ENCODE assay signal across 19 cellular contexts in genomic region chr17:38890410-38890746, GRCh38. TPM values are rescaled to one million over a fixed set of nuclear protein-coding genes. Genes with fewer than 3 reads are reported as not detected.
DNase-seq lines count a peak whose midpoint lies in the region; ATAC-seq and TF ChIP-seq lines count a peak whose summit lies in the region.
"Had no signal": no experiment of that assay in that cellular context is flagged by ENCODE, and none has a peak within 500 bp of the region (broad histone marks: within the 10 kb centered on the region; RNA-seq: fewer than 3 reads in every experiment).

No MANE protein-coding gene starts in this region.

- H3K4me3 Mint-ChIP-seq in activated CD8-positive, alpha-beta T cell treated with anti-CD3 and anti-CD28 coated beads, Interleukin-2, amount 10 ng/mL, durations not matched to agents 7 days and 5 days, result peak overlapping the region; percentile 61
- peak overlapping the region in 9 of 10 donors; percentile 54 to 74 (median 69) for H3K4me3 Mint-ChIP-seq in naive thymus-derived CD4-positive, alpha-beta T cell
- H3K4me3 Mint-ChIP-seq: activated B cell treated with CpG ODN at 0.5 μM for 24 hours, nephron progenitor cell had no signal

- H3K27me3 Mint-ChIP-seq in activated CD8-positive, alpha-beta T cell treated with anti-CD3 and anti-CD28 coated beads, Interleukin-2, amount 10 ng/mL, durations not matched to agents 7 days and 5 days (ENCODE audit: low read depth), result no peaks in the 10 kb centered on the region
- H3K27me3 Mint-ChIP-seq in naive thymus-derived CD4-positive, alpha-beta T cell, result no peaks in the 10 kb centered on the region
- H3K27me3 Mint-ChIP-seq: activated B cell treated with CpG ODN at 0.5 μM for 24 hours had no signal

- H3K36me3 ChIP-seq in left ventricle myocardium inferior, result peaks cover 48% of the 10 kb centered on the region
- H3K36me3 ChIP-seq in naive thymus-derived CD4-positive, alpha-beta T cell (ENCODE audit: control insufficient read depth in 2 of 3, insufficient read depth in 3 of 3, low read length in 3 of 3), result peaks cover 0 to 40% (median 6%) of the 10 kb centered on the region in 3 experiments

- peaks cover 96% of the 10 kb centered on the region for H3K4me1 Mint-ChIP-seq in activated CD8-positive, alpha-beta T cell treated with anti-CD3 and anti-CD28 coated beads, Interleukin-2, amount 10 ng/mL, durations not matched to agents 7 days and 5 days (ENCODE audit: low read depth)
- H3K4me1 Mint-ChIP-seq in naive thymus-derived CD4-positive, alpha-beta T cell, result peaks cover 50 to 94% (median 80%) of the 10 kb centered on the region in 7 donors

- H3K27ac Mint-ChIP-seq in activated CD8-positive, alpha-beta T cell treated with anti-CD3 and anti-CD28 coated beads, Interleukin-2, amount 10 ng/mL, durations not matched to agents 7 days and 5 days, result peak overlapping the region; percentile 94
- peak overlapping the region; percentile 64 to 96 (median 90) for H3K27ac Mint-ChIP-seq in naive thymus-derived CD4-positive, alpha-beta T cell

- H3K9me3 ChIP-seq in left ventricle myocardium inferior (replicated peaks), result no peaks in the 10 kb centered on the region
- H3K9me3 ChIP-seq in naive thymus-derived CD4-positive, alpha-beta T cell (ENCODE audit: control insufficient read depth in 2 of 3, low read length in 3 of 3), result no peaks in the 10 kb centered on the region
- H3K9me3 ChIP-seq: Peyer's patch had no signal

- no peak for TF ChIP-seq CTCF in left ventricle myocardium inferior (IDR thresholded peaks at IDR 0.05; ENCODE audit: borderline replicate concordance)

- peaks cover 75% of the 10 kb centered on the region for H3K4me1 ChIP-seq in left ventricle myocardium inferior
- H3K4me1 ChIP-seq in naive thymus-derived CD4-positive, alpha-beta T cell (ENCODE audit: control insufficient read depth in 2 of 2, insufficient read depth in 2 of 2, low read length in 2 of 2), result peaks cover 72 to 82% of the 10 kb centered on the region in 2 donors

- peak overlapping the region; percentile 44 for H3K27ac ChIP-seq in left ventricle myocardium inferior (replicated peaks)
- H3K27ac ChIP-seq in naive thymus-derived CD4-positive, alpha-beta T cell (ENCODE audit: low read depth, low read length), result peak overlapping the region; percentile 67
- H3K27ac ChIP-seq: cardiac muscle cell, GM23248 had no signal

- H3K4me3 ChIP-seq in left ventricle myocardium inferior, result no peak overlapping the region
- no peak overlapping the region for H3K4me3 ChIP-seq in naive thymus-derived CD4-positive, alpha-beta T cell (ENCODE audit: low read length)
- H3K4me3 ChIP-seq: cardiac muscle cell, GM23248, Peyer's patch had no signal

- DNase-seq in left ventricle myocardium inferior (no peak), left ventricle myocardium superior (no peak), NCI-H2029 treated with DMSO at 0.1 percent for 48 hours (lab: John Stamatoyannopoulos, UW) (no peak)
- peak; percentile 64 for DNase-seq in activated CD8-positive, alpha-beta T cell treated with anti-CD3 and anti-CD28 coated beads, Interleukin-2, amount 10 ng/mL, durations not matched to agents 7 days and 5 days
- DNase-seq in naive thymus-derived CD4-positive, alpha-beta T cell, result peak in 2 of 9 donors; percentile 19 to 22
- no peak for DNase-seq in activated CD4-positive, CD25-positive, alpha-beta regulatory T cell (lab: John Stamatoyannopoulos, UW)
- DNase-seq: activated B cell treated with CpG ODN at 0.5 μM for 24 hours; activated gamma-delta T cell; DMS53; GM23248; MM.1S; NCI-H1930; NCI-H69; nephron progenitor cell; Peyer's patch; stimulated activated CD4-positive, alpha-beta T cell treated with anti-CD3 and anti-CD28 coated beads, Interleukin-1b, Interleukin-23, amount 100 ng/mL, for 48 hours had no signal

- intact Hi-C loops in left ventricle myocardium inferior (cut with micrococcal nuclease) (no loop called here), left ventricle myocardium superior (cut with micrococcal nuclease) (no loop called here)
- intact Hi-C loops in naive thymus-derived CD4-positive, alpha-beta T cell (cut with micrococcal nuclease), result loop anchor here in 1 of 2 donors (2.0 kb wide), 1 partner anchor 20 kb away; the partner anchor contains the start of gene LASP1

- no peaks in the 10 kb centered on the region for H3K27me3 ChIP-seq in left ventricle myocardium inferior (ENCODE audit: low read depth)
- no peaks in the 10 kb centered on the region for H3K27me3 ChIP-seq in naive thymus-derived CD4-positive, alpha-beta T cell (ENCODE audit: control insufficient read depth in 2 of 2, insufficient read depth in 2 of 2, low read length in 2 of 2)
- H3K27me3 ChIP-seq: cardiac muscle cell, Peyer's patch had no signal

- POLR2A ChIA-PET in activated CD8-positive, alpha-beta T cell treated with anti-CD3 and anti-CD28 coated beads, Interleukin-2, amount 10 ng/mL, durations not matched to agents 7 days and 5 days (lab: Charles Lee), result interaction anchor here (1.3 kb wide), 1 partner anchor 21 kb away, joined by 8 read pairs; the partner anchor contains the start of gene LASP1
- POLR2A ChIA-PET in naive thymus-derived CD4-positive, alpha-beta T cell (lab: Charles Lee), result interaction anchor here (0.7 to 2.0 kb wide), 4 partner anchors 8 to 27 kb away, joined by 3 to 5 read pairs (median 5); partner anchors contain the start of gene LASP1

- H3K9me3 Mint-ChIP-seq in activated CD8-positive, alpha-beta T cell treated with anti-CD3 and anti-CD28 coated beads, Interleukin-2, amount 10 ng/mL, durations not matched to agents 7 days and 5 days (ENCODE audit: insufficient read depth), result no peaks in the 10 kb centered on the region
- H3K9me3 Mint-ChIP-seq in naive thymus-derived CD4-positive, alpha-beta T cell, result peaks cover 0 to 3% (median 0%) of the 10 kb centered on the region in 11 donors
- H3K9me3 Mint-ChIP-seq: activated B cell treated with CpG ODN at 0.5 μM for 24 hours, nephron progenitor cell had no signal

- CTCF ChIA-PET in activated CD8-positive, alpha-beta T cell treated with anti-CD3 and anti-CD28 coated beads, Interleukin-2, amount 10 ng/mL, durations not matched to agents 7 days and 5 days (lab: Charles Lee), result interaction anchor here (0.9 to 1.6 kb wide), 3 partner anchors 19 to 35 kb away, joined by 3 to 5 read pairs (median 5); partner anchors contain the start of genes LASP1 and LASP1NB
- CTCF ChIA-PET in naive thymus-derived CD4-positive, alpha-beta T cell (lab: Charles Lee), result interaction anchor here (1.0 kb wide), 1 partner anchor 18 kb away, joined by 3 read pairs; no protein-coding TSS in a partner anchor

- peaks cover 87% of the 10 kb centered on the region for H3K36me3 Mint-ChIP-seq in activated CD8-positive, alpha-beta T cell treated with anti-CD3 and anti-CD28 coated beads, Interleukin-2, amount 10 ng/mL, durations not matched to agents 7 days and 5 days (ENCODE audit: low read depth)
- H3K36me3 Mint-ChIP-seq in naive thymus-derived CD4-positive, alpha-beta T cell, result peaks cover 0 to 26% (median 9%) of the 10 kb centered on the region in 5 donors

- ATAC-seq in left ventricle myocardium superior, result no peak
- peak; percentile 38 for ATAC-seq in activated CD8-positive, alpha-beta T cell treated with anti-CD3 and anti-CD28 coated beads, Interleukin-2, amount 10 ng/mL, durations not matched to agents 7 days and 5 days
- peak; percentile 21 for ATAC-seq in naive thymus-derived CD4-positive, alpha-beta T cell
- ATAC-seq in GM21515 (IDR thresholded peaks at IDR 0.05; ENCODE audit: unreplicated experiment), result no peak
- no peak for ATAC-seq in GM18519 (IDR thresholded peaks at IDR 0.05; ENCODE audit: low FRiP score, unreplicated experiment)

RNA-seq across cellular contexts. Expression of gene LASP1, which starts 20.5 kb away (rescaled TPM):
- 29.4 TPM for total RNA-seq in left ventricle myocardium inferior
- 28.4 TPM for total RNA-seq in left ventricle myocardium superior
- total RNA-seq in activated CD8-positive, alpha-beta T cell treated with anti-CD3 and anti-CD28 coated beads, Interleukin-2, amount 10 ng/mL, durations not matched to agents 7 days and 5 days, result 100 to 1,000 TPM; 268 to 276 TPM
- 100 to 1,000 TPM in 4 of 5 experiments, 10 to 100 TPM in 1; 75.3 to 199 (median 113) TPM for total RNA-seq in naive thymus-derived CD4-positive, alpha-beta T cell
- polyA plus RNA-seq in naive thymus-derived CD4-positive, alpha-beta T cell, result 10 to 100 TPM; 43.4 to 54.5 TPM

RNA-seq across cellular contexts. Expression of gene RPL23, which starts 36.9 kb away (rescaled TPM):
- total RNA-seq in left ventricle myocardium inferior (760 TPM), left ventricle myocardium superior (799 TPM)
- total RNA-seq in activated CD8-positive, alpha-beta T cell treated with anti-CD3 and anti-CD28 coated beads, Interleukin-2, amount 10 ng/mL, durations not matched to agents 7 days and 5 days, result 1,000 to 10,000 TPM; 1,130 to 1,164 TPM
- total RNA-seq in naive thymus-derived CD4-positive, alpha-beta T cell, result 1,000 to 10,000 TPM; 1,312 to 2,438 (median 1,877) TPM
- polyA plus RNA-seq in naive thymus-derived CD4-positive, alpha-beta T cell, result 1,000 to 10,000 TPM; 1,326 to 1,996 TPM

Comparison
In these comparisons a context has a peak if more than half of its experiments do, and no peak if none do; other contexts are left out.
1. ATAC-seq: peak in activated CD8-positive, alpha-beta T cell treated with anti-CD3 and anti-CD28 coated beads, Interleukin-2, amount 10 ng/mL, durations not matched to agents 7 days and 5 days (single experiment) and naive thymus-derived CD4-positive, alpha-beta T cell (single experiment); none in left ventricle myocardium superior (single experiment), GM21515 (single experiment) and GM18519 (single experiment).